In genomic region chr10:101224910-101225823, GRCh38 we compare ENCODE assay signal across 8 cellular contexts. TPM values are rescaled to one million over a fixed set of nuclear protein-coding genes. Genes with fewer than 3 reads are reported as not detected.
A peak's percentile ranks its signal among the peaks of the same experiment; 100 is the strongest.
DNase-seq lines count a peak whose midpoint lies in the region; ATAC-seq and TF ChIP-seq lines count a peak whose summit lies in the region.

No MANE protein-coding gene starts in this region.

- ATAC-seq in SK-N-SH treated with all-trans-retinoic acid at 6 μM for 48 hours: no peak
- no peak for ATAC-seq in Panc1
- ATAC-seq in GM21423 (IDR thresholded peaks at IDR 0.05; ENCODE audit: unreplicated experiment): no peak
- no peak for ATAC-seq in HG02981 (IDR thresholded peaks at IDR 0.05; ENCODE audit: unreplicated experiment)

- H3K79me2 ChIP-seq in SK-N-SH (ENCODE audit: insufficient read depth): no peaks in the 10 kb centered on the region

- H4K20me1 ChIP-seq in SK-N-SH (ENCODE audit: insufficient read depth): peaks cover 10% of the 10 kb centered on the region; the same call in 1 of the 2 replicates

- peak overlapping the region; percentile 74 for H3K4me2 ChIP-seq in SK-N-SH

- intact Hi-C loops in Panc1 (cut with micrococcal nuclease; ENCODE audit: unreplicated experiment): no loop called here
- intact Hi-C loops in esophagus muscularis mucosa (cut with DNase I): no loop called here

- H3K4me1 ChIP-seq in SK-N-SH (ENCODE audit: control insufficient read depth in 1 of 2, insufficient read depth in 2 of 2, low read depth in 1 of 2, low read length in 1 of 2) (peaks cover 0 to 16% of the 10 kb centered on the region in 2 experiments; a peak in 1 of 4 replicates), Panc1 (ENCODE audit: control insufficient read depth, insufficient read depth, low read length) (no peaks in the 10 kb centered on the region; the same call in none of the 2 replicates), esophagus muscularis mucosa (peaks cover 63 to 84% (median 78%) of the 10 kb centered on the region in 4 donors), skeletal muscle tissue (ENCODE audit: control insufficient read depth in 3 of 3, insufficient read depth in 3 of 3, low read length in 3 of 3) (peaks cover 37 to 52% (median 46%) of the 10 kb centered on the region in 3 donors)

- peak overlapping the region in 1 of 2 experiments; percentile 32; a peak in 2 of 4 replicates for H3K4me3 ChIP-seq in SK-N-SH (ENCODE audit: low read depth in 2 of 2, low read length in 1 of 2)
- peak overlapping the region; percentile 35 to 46 for H3K4me3 ChIP-seq in Panc1 (ENCODE audit: low read depth in 2 of 2, low read length in 2 of 2)
- H3K4me3 ChIP-seq in esophagus muscularis mucosa: peak overlapping the region; percentile 30 to 50 (median 42)
- peak overlapping the region; percentile 74 to 83 (median 82) for H3K4me3 ChIP-seq in skeletal muscle tissue (ENCODE audit: low read length in 3 of 3)

- H2AFZ ChIP-seq in SK-N-SH (ENCODE audit: low read depth): peak overlapping the region; percentile 59; the same call in 1 of the 2 replicates

- BruUV-seq in Panc1 (replicated peaks; lab: Mats Ljungman, UMichigan): no TSS peak

- no peak for TF ChIP-seq RAD21 in SK-N-SH (IDR thresholded peaks at IDR 0.05; ENCODE audit: low read length)

- POLR2A ChIA-PET in SK-N-SH (lab: Yijun Ruan, JAX): no interaction called here
- POLR2A ChIA-PET in Panc1 (lab: Charles Lee): no interaction called here

- in situ Hi-C loops in Panc1 (cut with HindIII; ENCODE audit: low pct_unique_long_range_greater_than_20kb, low sequenced_read_pairs): no loop called here

- no peak for TF ChIP-seq CTCF in SK-N-SH (IDR thresholded peaks at IDR 0.05)
- no peak for TF ChIP-seq CTCF in Panc1 (IDR thresholded peaks at IDR 0.05)
- TF ChIP-seq CTCF in esophagus muscularis mucosa (IDR thresholded peaks at IDR 0.05): no peak

- H3K9me3 ChIP-seq in SK-N-SH: no peaks in the 10 kb centered on the region
- H3K9me3 ChIP-seq in Panc1 (ENCODE audit: control insufficient read depth, insufficient read depth, low read depth, low read length): no peaks in the 10 kb centered on the region
- H3K9me3 ChIP-seq in esophagus muscularis mucosa: no peaks in the 10 kb centered on the region
- H3K9me3 ChIP-seq in skeletal muscle tissue (ENCODE audit: control insufficient read depth in 3 of 3, low read length in 3 of 3): no peaks in the 10 kb centered on the region

- CTCF ChIA-PET in SK-N-SH (lab: Yijun Ruan, JAX): interaction anchor here (0.5 to 8.0 kb wide), 5 partner anchors 9 to 555 kb away, joined by 3 to 128 read pairs (median 5); no protein-coding TSS in a partner anchor
- CTCF ChIA-PET in Panc1 (lab: Charles Lee): interaction anchor here (0.6 kb wide), 1 partner anchor 54 kb away, joined by 3 read pairs; no protein-coding TSS in a partner anchor

- WGBS in SK-N-SH (ENCODE audit: low lambda C conversion rate): 5% methylated on average over 41 of the region's 53 CpGs
- 4% methylated on average over 44 of the region's 53 CpGs for WGBS in esophagus muscularis mucosa

- peak; percentile 64 for DNase-seq in SK-N-SH
- no peak for DNase-seq in Panc1 (ENCODE audit: low read depth, low spot score)
- no peak for DNase-seq in esophagus muscularis mucosa (ENCODE audit: extremely low spot score)
- no peak for DNase-seq in epidermal melanocyte (ENCODE audit: insufficient read length, low spot score)

- no peaks in the 10 kb centered on the region for H3F3A ChIP-seq in SK-N-SH (replicated peaks; ENCODE audit: insufficient read depth)

- TF ChIP-seq EP300 in SK-N-SH (IDR thresholded peaks at IDR 0.05; ENCODE audit: borderline replicate concordance in 1 of 2, low read depth in 1 of 2, low read length in 1 of 2) (no peak), esophagus muscularis mucosa (IDR thresholded peaks at IDR 0.05) (no peak)

- H3K36me3 ChIP-seq in SK-N-SH (replicated peaks in 1 of 2; ENCODE audit: control insufficient read depth in 1 of 2, insufficient read depth in 2 of 2, low read length in 1 of 2) (no peaks in the 10 kb centered on the region), Panc1 (ENCODE audit: control insufficient read depth, insufficient read depth, low read length) (no peaks in the 10 kb centered on the region), esophagus muscularis mucosa (no peaks in the 10 kb centered on the region), skeletal muscle tissue (ENCODE audit: control insufficient read depth in 3 of 3, insufficient read depth in 3 of 3, low read length in 3 of 3) (no peaks in the 10 kb centered on the region)

- H3K9ac ChIP-seq in SK-N-SH (no peak overlapping the region), skeletal muscle tissue (ENCODE audit: low read depth in 1 of 3, low read length in 3 of 3) (peak overlapping the region; percentile 83 to 95 (median 86))

- H3K27ac ChIP-seq in SK-N-SH (ENCODE audit: low read depth in 2 of 2, low read length in 1 of 2) (no peak overlapping the region), Panc1 (ENCODE audit: low read length) (no peak overlapping the region), esophagus muscularis mucosa (replicated peaks in 1 of 4) (no peak overlapping the region), skeletal muscle tissue (ENCODE audit: low read depth, low read length) (peak overlapping the region; percentile 92)

- peaks cover 93% of the 10 kb centered on the region for H3K27me3 ChIP-seq in SK-N-SH (ENCODE audit: insufficient read depth)
- H3K27me3 ChIP-seq in Panc1 (ENCODE audit: control insufficient read depth, insufficient read depth, low read length): peaks cover 24% of the 10 kb centered on the region; the same call in 1 of the 2 replicates
- H3K27me3 ChIP-seq in esophagus muscularis mucosa: peaks cover 26 to 100% (median 98%) of the 10 kb centered on the region in 4 donors
- peaks cover 56 to 81% (median 64%) of the 10 kb centered on the region in 3 donors for H3K27me3 ChIP-seq in skeletal muscle tissue (ENCODE audit: control insufficient read depth in 3 of 3, insufficient read depth in 3 of 3, low read length in 3 of 3)

- no peaks in the 10 kb centered on the region for H3K9me2 ChIP-seq in SK-N-SH

- TF ChIP-seq POLR2A in esophagus muscularis mucosa (IDR thresholded peaks at IDR 0.05; ENCODE audit: low read depth): no peak

TF ChIP-seq in SK-N-SH, 30 proteins besides CTCF, POLR2A, EP300 and RAD21 (continues in another document):
- TF ChIP-seq NFIC (IDR thresholded peaks at IDR 0.05; ENCODE audit: borderline replicate concordance): no peak
- no peak for TF ChIP-seq FOXJ3 (CRISPR knock-in tag; IDR thresholded peaks at IDR 0.05)
- TF ChIP-seq MXI1 (IDR thresholded peaks at IDR 0.05; ENCODE audit: low read depth, low read length): no peak

TF ChIP-seq in SK-N-SH treated with all-trans-retinoic acid at 6 μM for 48 hours, 23 proteins besides CTCF, POLR2A, EP300 and RAD21 (continues in another document):
- no peak for TF ChIP-seq GLIS3 (CRISPR knock-in tag; IDR thresholded peaks at IDR 0.05)
- no peak for TF ChIP-seq CSRNP3 (CRISPR knock-in tag; IDR thresholded peaks at IDR 0.05)
- no peak for TF ChIP-seq OSR1 (CRISPR knock-in tag; IDR thresholded peaks at IDR 0.05)
- no peak for TF ChIP-seq ARNTL (CRISPR knock-in tag; IDR thresholded peaks at IDR 0.05; ENCODE audit: borderline replicate concordance, low read depth)
- TF ChIP-seq TCF4 (CRISPR knock-in tag; IDR thresholded peaks at IDR 0.05; ENCODE audit: borderline replicate concordance): no peak
- no peak for TF ChIP-seq RARB (CRISPR knock-in tag; IDR thresholded peaks at IDR 0.05)
- no peak for TF ChIP-seq PATZ1 (CRISPR knock-in tag; IDR thresholded peaks at IDR 0.05; ENCODE audit: borderline replicate concordance)

RNA-seq across cellular contexts. Expression of gene LBX1, which starts 4.1 kb away (rescaled TPM):
- not detected in 2 replicates for polyA plus RNA-seq in SK-N-SH (2012; rRNA removed)
- not detected in 2 replicates for polyA plus RNA-seq in SK-N-SH (2012; cell fraction: cytosol; rRNA removed)
- not detected in 2 replicates for polyA plus RNA-seq in SK-N-SH (2012; cell fraction: nucleus; rRNA removed)
- total RNA-seq in Panc1 (2021; ENCODE audit: unreplicated experiment) (0.15 TPM), esophagus muscularis mucosa (not detected), skeletal muscle tissue (3.1 TPM)
- 0.15 TPM for polyA plus RNA-seq in Panc1 (2012; ENCODE audit: insufficient read length)
